1 cellular context compared by ENCODE assay signal in the genomic region with DNA sequence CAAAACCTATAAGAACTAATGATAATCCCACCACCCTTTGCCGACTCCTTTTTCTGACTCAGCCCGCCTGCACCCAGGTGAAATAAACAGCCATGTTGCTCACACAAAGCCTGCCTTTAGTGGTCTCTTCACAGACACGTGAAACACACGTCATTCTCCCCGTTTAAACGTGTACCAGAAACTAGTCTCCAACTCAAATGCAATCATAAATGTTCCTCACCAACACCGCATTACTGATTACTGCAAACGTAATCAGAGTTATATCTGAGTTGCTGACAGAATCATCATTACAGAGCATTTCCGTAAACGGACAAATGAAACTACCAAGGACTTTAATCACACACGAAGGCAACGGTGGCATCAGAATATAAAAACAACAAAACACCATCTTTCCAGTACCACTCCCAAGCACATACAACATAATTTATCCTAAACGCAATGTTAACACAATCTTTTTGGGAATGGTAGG.
TF ChIP-seq lines count a peak whose summit lies in the region.

No MANE protein-coding gene starts in this region.

TF ChIP-seq in K562, 482 proteins besides CTCF, POLR2A, EP300 and RAD21 (continues in another document):
- TF ChIP-seq MXI1 (IDR thresholded peaks at IDR 0.05; ENCODE audit: low read depth, low read length) (no peak), ZNF436 (CRISPR knock-in tag; IDR thresholded peaks at IDR 0.05) (no peak), ZNF695 (CRISPR knock-in tag; IDR thresholded peaks at IDR 0.05) (no peak), ZNF354B (CRISPR knock-in tag; IDR thresholded peaks at IDR 0.05) (no peak), ETS2 (tag; IDR thresholded peaks at IDR 0.05; ENCODE audit: borderline replicate concordance, poor library complexity, severe bottlenecking) (no peak), HIVEP1 (CRISPR knock-in tag; IDR thresholded peaks at IDR 0.05) (no peak), L3MBTL2 (IDR thresholded peaks at IDR 0.05) (no peak), CREM (IDR thresholded peaks at IDR 0.05; ENCODE audit: low read depth) (peak; percentile 68), ZKSCAN1 (IDR thresholded peaks at IDR 0.05; ENCODE audit: low read depth, low read length) (no peak), PHB (CRISPR knock-in tag; IDR thresholded peaks at IDR 0.05) (no peak), DMBX1 (CRISPR knock-in tag; IDR thresholded peaks at IDR 0.05; ENCODE audit: borderline replicate concordance) (no peak), ZNF445 (CRISPR knock-in tag; IDR thresholded peaks at IDR 0.05; ENCODE audit: low read depth) (no peak), EP400 (IDR thresholded peaks at IDR 0.05) (peak; percentile 48; the same call in 1 of the 2 replicates), GABPB2 (CRISPR knock-in tag; conservative IDR thresholded peaks at IDR 0.05) (no peak), ZC3H4 (CRISPR knock-in tag; IDR thresholded peaks at IDR 0.05; ENCODE audit: borderline replicate concordance) (no peak), KLF6 (CRISPR knock-in tag; IDR thresholded peaks at IDR 0.05; ENCODE audit: borderline replicate concordance) (no peak), ELF4 (CRISPR knock-in tag; IDR thresholded peaks at IDR 0.05) (no peak), U2AF1 (optimal IDR thresholded peaks at IDR 0.05; ENCODE audit: low read depth, low read length) (no peak)
- TF ChIP-seq, protein P1, sequence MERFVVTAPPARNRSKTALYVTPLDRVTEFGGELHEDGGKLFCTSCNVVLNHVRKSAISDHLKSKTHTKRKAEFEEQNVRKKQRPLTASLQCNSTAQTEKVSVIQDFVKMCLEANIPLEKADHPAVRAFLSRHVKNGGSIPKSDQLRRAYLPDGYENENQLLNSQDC (CRISPR knock-in tag; IDR thresholded peaks at IDR 0.05) = no peak
- TF ChIP-seq, protein P2, sequence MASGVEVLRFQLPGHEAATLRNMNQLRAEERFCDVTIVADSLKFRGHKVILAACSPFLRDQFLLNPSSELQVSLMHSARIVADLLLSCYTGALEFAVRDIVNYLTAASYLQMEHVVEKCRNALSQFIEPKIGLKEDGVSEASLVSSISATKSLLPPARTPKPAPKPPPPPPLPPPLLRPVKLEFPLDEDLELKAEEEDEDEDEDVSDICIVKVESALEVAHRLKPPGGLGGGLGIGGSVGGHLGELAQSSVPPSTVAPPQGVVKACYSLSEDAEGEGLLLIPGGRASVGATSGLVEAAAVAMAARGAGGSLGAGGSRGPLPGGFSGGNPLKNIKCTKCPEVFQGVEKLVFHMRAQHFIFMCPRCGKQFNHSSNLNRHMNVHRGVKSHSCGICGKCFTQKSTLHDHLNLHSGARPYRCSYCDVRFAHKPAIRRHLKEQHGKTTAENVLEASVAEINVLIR (CRISPR knock-in tag; IDR thresholded peaks at IDR 0.05) = no peak
- TF ChIP-seq, protein P3, sequence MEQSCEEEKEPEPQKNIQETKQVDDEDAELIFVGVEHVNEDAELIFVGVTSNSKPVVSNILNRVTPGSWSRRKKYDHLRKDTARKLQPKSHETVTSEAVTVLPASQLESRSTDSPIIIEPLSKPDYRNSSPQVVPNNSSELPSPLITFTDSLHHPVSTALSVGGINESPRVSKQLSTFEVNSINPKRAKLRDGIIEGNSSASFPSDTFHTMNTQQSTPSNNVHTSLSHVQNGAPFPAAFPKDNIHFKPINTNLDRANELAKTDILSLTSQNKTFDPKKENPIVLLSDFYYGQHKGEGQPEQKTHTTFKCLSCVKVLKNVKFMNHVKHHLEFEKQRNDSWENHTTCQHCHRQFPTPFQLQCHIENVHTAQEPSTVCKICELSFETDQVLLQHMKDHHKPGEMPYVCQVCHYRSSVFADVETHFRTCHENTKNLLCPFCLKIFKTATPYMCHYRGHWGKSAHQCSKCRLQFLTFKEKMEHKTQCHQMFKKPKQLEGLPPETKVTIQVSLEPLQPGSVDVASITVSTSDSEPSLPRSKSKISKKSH (CRISPR knock-in tag; IDR thresholded peaks at IDR 0.05) = no peak
- TF ChIP-seq, protein P4, sequence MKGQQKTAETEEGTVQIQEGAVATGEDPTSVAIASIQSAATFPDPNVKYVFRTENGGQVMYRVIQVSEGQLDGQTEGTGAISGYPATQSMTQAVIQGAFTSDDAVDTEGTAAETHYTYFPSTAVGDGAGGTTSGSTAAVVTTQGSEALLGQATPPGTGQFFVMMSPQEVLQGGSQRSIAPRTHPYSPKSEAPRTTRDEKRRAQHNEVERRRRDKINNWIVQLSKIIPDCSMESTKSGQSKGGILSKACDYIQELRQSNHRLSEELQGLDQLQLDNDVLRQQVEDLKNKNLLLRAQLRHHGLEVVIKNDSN (CRISPR knock-in tag; IDR thresholded peaks at IDR 0.05) = 0 out of 2 replicates have a peak, but pooled peaks have one; percentile 25
- TF ChIP-seq, protein P5, sequence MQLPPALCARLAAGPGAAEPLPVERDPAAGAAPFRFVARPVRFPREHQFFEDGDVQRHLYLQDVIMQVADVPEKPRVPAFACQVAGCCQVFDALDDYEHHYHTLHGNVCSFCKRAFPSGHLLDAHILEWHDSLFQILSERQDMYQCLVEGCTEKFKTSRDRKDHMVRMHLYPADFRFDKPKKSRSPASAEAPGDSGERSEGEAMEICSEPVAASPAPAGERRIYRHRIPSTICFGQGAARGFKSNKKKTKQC (CRISPR knock-in tag; IDR thresholded peaks at IDR 0.05) = no peak
- TF ChIP-seq, protein P6, sequence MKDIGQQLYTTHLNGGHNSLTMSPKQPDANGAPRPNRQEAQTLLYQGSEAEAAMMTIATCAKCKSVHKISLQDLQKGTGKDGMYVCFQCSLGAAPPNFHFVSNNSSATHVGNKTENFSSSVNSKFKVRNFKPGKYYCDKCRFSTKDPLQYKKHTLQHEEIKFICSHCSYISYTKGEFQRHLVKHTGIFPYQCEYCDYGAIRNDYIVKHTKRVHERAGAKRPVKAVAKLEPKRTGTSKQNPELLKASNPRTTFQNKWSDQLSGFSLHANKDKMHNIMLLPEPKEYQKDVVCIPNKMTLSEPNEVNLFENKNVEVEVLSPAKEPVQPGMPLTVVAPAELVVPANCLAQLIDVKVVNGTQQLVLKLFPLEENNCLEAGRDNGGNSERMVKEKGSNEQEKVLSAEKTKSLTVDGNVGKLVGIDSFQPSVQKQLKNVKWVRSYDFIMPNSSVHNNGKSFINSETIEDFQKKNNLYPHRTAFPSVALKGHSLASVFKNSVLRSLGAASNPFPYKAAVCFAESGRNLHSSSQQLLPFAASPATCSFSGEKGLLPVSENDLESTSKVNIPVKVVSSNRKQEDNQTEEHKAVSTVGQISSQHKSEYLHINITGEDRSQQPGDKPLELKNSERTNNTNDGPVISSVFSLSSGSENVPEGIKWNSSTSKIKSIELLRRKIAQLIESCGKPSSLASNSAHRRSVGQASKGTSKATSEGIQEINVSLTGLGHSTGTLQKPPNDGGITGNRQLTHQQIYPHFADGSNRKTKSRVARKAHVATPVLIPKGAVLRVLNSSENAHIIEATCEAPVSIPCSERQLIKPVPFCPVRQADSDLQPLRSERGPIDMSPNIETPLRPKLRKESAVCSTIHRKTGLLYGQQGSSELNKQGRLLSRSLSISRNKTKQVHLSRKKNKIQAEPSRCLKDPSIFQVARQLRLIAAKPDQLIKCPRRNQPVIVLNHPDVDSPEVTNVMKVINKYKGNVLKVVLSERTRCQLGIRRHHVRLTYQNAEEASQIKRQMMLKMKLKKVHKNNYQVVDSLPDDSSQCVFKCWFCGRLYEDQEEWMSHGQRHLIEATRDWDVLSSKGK (CRISPR knock-in tag; IDR thresholded peaks at IDR 0.05) = no peak
- TF ChIP-seq, protein P7, sequence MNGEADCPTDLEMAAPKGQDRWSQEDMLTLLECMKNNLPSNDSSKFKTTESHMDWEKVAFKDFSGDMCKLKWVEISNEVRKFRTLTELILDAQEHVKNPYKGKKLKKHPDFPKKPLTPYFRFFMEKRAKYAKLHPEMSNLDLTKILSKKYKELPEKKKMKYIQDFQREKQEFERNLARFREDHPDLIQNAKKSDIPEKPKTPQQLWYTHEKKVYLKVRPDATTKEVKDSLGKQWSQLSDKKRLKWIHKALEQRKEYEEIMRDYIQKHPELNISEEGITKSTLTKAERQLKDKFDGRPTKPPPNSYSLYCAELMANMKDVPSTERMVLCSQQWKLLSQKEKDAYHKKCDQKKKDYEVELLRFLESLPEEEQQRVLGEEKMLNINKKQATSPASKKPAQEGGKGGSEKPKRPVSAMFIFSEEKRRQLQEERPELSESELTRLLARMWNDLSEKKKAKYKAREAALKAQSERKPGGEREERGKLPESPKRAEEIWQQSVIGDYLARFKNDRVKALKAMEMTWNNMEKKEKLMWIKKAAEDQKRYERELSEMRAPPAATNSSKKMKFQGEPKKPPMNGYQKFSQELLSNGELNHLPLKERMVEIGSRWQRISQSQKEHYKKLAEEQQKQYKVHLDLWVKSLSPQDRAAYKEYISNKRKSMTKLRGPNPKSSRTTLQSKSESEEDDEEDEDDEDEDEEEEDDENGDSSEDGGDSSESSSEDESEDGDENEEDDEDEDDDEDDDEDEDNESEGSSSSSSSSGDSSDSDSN (IDR thresholded peaks at IDR 0.05; ENCODE audit: borderline replicate concordance in 1 of 2, low read depth in 2 of 2, low read length in 2 of 2) = no peak
- TF ChIP-seq, protein P8, sequence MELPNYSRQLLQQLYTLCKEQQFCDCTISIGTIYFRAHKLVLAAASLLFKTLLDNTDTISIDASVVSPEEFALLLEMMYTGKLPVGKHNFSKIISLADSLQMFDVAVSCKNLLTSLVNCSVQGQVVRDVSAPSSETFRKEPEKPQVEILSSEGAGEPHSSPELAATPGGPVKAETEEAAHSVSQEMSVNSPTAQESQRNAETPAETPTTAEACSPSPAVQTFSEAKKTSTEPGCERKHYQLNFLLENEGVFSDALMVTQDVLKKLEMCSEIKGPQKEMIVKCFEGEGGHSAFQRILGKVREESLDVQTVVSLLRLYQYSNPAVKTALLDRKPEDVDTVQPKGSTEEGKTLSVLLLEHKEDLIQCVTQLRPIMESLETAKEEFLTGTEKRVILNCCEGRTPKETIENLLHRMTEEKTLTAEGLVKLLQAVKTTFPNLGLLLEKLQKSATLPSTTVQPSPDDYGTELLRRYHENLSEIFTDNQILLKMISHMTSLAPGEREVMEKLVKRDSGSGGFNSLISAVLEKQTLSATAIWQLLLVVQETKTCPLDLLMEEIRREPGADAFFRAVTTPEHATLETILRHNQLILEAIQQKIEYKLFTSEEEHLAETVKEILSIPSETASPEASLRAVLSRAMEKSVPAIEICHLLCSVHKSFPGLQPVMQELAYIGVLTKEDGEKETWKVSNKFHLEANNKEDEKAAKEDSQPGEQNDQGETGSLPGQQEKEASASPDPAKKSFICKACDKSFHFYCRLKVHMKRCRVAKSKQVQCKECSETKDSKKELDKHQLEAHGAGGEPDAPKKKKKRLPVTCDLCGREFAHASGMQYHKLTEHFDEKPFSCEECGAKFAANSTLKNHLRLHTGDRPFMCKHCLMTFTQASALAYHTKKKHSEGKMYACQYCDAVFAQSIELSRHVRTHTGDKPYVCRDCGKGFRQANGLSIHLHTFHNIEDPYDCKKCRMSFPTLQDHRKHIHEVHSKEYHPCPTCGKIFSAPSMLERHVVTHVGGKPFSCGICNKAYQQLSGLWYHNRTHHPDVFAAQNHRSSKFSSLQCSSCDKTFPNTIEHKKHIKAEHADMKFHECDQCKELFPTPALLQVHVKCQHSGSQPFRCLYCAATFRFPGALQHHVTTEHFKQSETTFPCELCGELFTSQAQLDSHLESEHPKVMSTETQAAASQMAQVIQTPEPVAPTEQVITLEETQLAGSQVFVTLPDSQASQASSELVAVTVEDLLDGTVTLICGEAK (IDR thresholded peaks at IDR 0.05) = no peak
- TF ChIP-seq, protein P8 (CRISPR knock-in tag; IDR thresholded peaks at IDR 0.05) = no peak
- TF ChIP-seq, protein P9, sequence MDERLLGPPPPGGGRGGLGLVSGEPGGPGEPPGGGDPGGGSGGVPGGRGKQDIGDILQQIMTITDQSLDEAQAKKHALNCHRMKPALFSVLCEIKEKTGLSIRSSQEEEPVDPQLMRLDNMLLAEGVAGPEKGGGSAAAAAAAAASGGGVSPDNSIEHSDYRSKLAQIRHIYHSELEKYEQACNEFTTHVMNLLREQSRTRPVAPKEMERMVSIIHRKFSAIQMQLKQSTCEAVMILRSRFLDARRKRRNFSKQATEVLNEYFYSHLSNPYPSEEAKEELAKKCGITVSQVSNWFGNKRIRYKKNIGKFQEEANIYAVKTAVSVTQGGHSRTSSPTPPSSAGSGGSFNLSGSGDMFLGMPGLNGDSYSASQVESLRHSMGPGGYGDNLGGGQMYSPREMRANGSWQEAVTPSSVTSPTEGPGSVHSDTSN (CRISPR knock-in tag; IDR thresholded peaks at IDR 0.05; ENCODE audit: low read depth) = no peak
- TF ChIP-seq, protein P9 (tag; conservative IDR thresholded peaks at IDR 0.05; ENCODE audit: low read depth) = peak; percentile 59
- TF ChIP-seq, protein P10, sequence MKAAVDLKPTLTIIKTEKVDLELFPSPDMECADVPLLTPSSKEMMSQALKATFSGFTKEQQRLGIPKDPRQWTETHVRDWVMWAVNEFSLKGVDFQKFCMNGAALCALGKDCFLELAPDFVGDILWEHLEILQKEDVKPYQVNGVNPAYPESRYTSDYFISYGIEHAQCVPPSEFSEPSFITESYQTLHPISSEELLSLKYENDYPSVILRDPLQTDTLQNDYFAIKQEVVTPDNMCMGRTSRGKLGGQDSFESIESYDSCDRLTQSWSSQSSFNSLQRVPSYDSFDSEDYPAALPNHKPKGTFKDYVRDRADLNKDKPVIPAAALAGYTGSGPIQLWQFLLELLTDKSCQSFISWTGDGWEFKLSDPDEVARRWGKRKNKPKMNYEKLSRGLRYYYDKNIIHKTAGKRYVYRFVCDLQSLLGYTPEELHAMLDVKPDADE (conservative IDR thresholded peaks at IDR 0.05; ENCODE audit: control insufficient read depth, low read depth, low read length) = no peak
